11 cellular contexts compared by ENCODE assay signal in genomic region chr14:91866061-91866460, GRCh38. TPM values are rescaled to one million over a fixed set of nuclear protein-coding genes. Genes with fewer than 3 reads are reported as not detected.
DNase-seq lines count a peak whose midpoint lies in the region; ATAC-seq and TF ChIP-seq lines count a peak whose summit lies in the region.
"Had no signal": no experiment of that assay in that cellular context is flagged by ENCODE, and none has a peak within 500 bp of the region (broad histone marks: within the 10 kb centered on the region; RNA-seq: fewer than 3 reads in every experiment).

No MANE protein-coding gene starts in this region.

- intact Hi-C loops in CD8-positive, alpha-beta T cell (cut with DNase I, micrococcal nuclease): loop anchor here in 1 of 2 experiments (2.0 kb wide), 2 partner anchors 31 to 45 kb away; no protein-coding TSS in a partner anchor
- intact Hi-C loops in ascending aorta (cut with DNase I) (no loop called here), natural killer cell (cut with micrococcal nuclease) (loop anchor here (2.0 kb wide), 1 partner anchor 637 kb away; no protein-coding TSS in a partner anchor), cardiac septum (cut with DNase I) (no loop called here)

- no peaks in the 10 kb centered on the region for H3K9me2 ChIP-seq in Loucy (replicated peaks; ENCODE audit: low read depth, low read length)

- peak overlapping the region; percentile 95 for H3K4me3 Mint-ChIP-seq in CD8-positive, alpha-beta T cell
- peak overlapping the region; percentile 100 for H3K4me3 Mint-ChIP-seq in natural killer cell
- H3K4me3 Mint-ChIP-seq: activated B cell treated with CpG ODN at 0.5 μM for 24 hours had no signal

- H3K9ac ChIP-seq in Loucy (ENCODE audit: low read depth, low read length, poor library complexity, severe bottlenecking): peak overlapping the region; percentile 48

- TF ChIP-seq CTCF in CD8-positive, alpha-beta T cell (IDR thresholded peaks at IDR 0.05): no peak
- TF ChIP-seq CTCF in Loucy (conservative IDR thresholded peaks at IDR 0.05; ENCODE audit: low read length): no peak
- TF ChIP-seq CTCF in ascending aorta (IDR thresholded peaks at IDR 0.05): no peak
- TF ChIP-seq CTCF in natural killer cell (IDR thresholded peaks at IDR 0.05): no peak

- peak overlapping the region; percentile 99 for H3K27ac Mint-ChIP-seq in CD8-positive, alpha-beta T cell
- H3K27ac Mint-ChIP-seq in natural killer cell: peak overlapping the region; percentile 88 to 96
- H3K27ac Mint-ChIP-seq: activated B cell treated with CpG ODN at 0.5 μM for 24 hours had no signal

- no peak for ATAC-seq in CD8-positive, alpha-beta T cell
- ATAC-seq in natural killer cell: peak in 1 of 3 donors; percentile 7
- ATAC-seq in GM18907 (IDR thresholded peaks at IDR 0.05; ENCODE audit: unreplicated experiment): no peak

- no peaks in the 10 kb centered on the region for H3K27me3 ChIP-seq in CD8-positive, alpha-beta T cell (ENCODE audit: insufficient read depth, low read length)
- H3K27me3 ChIP-seq in Loucy (ENCODE audit: insufficient read depth, low read length, poor library complexity, severe bottlenecking) (no peaks in the 10 kb centered on the region), ascending aorta (no peaks in the 10 kb centered on the region)

- H3F3A ChIP-seq in Loucy (ENCODE audit: low read depth): peaks cover 14% of the 10 kb centered on the region; the same call in 1 of the 2 replicates

- POLR2A ChIA-PET in CD8-positive, alpha-beta T cell (lab: Charles Lee): interaction anchor here (1.1 to 2.6 kb wide), 7 partner anchors 8 to 45 kb away, joined by 3 to 18 read pairs (median 6); no protein-coding TSS in a partner anchor

- H3K4me1 ChIP-seq in CD8-positive, alpha-beta T cell (ENCODE audit: insufficient read depth, low read length): peaks cover 82% of the 10 kb centered on the region
- H3K4me1 ChIP-seq in Loucy (ENCODE audit: insufficient read depth, low read length, poor library complexity, severe bottlenecking) (peaks cover 75% of the 10 kb centered on the region), ascending aorta (peaks cover 0 to 3% of the 10 kb centered on the region in 2 donors)

- peak in 3 of 7 experiments; percentile 25 to 38 (median 29) for DNase-seq in CD8-positive, alpha-beta T cell
- DNase-seq in ascending aorta (ENCODE audit: low spot score in 2 of 2): no peak
- no peak for DNase-seq in natural killer cell
- DNase-seq in GOT3 (lab: John Stamatoyannopoulos, UW): no peak
- no peak for DNase-seq in cardiac septum (ENCODE audit: low spot score)
- DNase-seq in AG08396 (ENCODE audit: low spot score): no peak
- DNase-seq: activated B cell treated with CpG ODN at 0.5 μM for 24 hours, aorta, RPMI8226 had no signal

- peaks cover 41% of the 10 kb centered on the region for H3K36me3 Mint-ChIP-seq in CD8-positive, alpha-beta T cell
- peaks cover 15% of the 10 kb centered on the region for H3K36me3 Mint-ChIP-seq in natural killer cell

- H4K20me1 ChIP-seq in Loucy (ENCODE audit: insufficient read depth, low read length, poor library complexity, severe bottlenecking): no peaks in the 10 kb centered on the region

- H3K36me3 ChIP-seq in CD8-positive, alpha-beta T cell (ENCODE audit: insufficient read depth, low read length): no peaks in the 10 kb centered on the region
- H3K36me3 ChIP-seq in Loucy (ENCODE audit: insufficient read depth, low read length) (no peaks in the 10 kb centered on the region), ascending aorta (peaks cover 31 to 45% of the 10 kb centered on the region in 2 donors)

- peak overlapping the region; percentile 80 for H3K4me3 ChIP-seq in CD8-positive, alpha-beta T cell (ENCODE audit: low read depth, low read length)
- H3K4me3 ChIP-seq in Loucy (ENCODE audit: low read length, poor library complexity, severe bottlenecking) (peak overlapping the region; percentile 56), ascending aorta (no peak overlapping the region)

- no peaks in the 10 kb centered on the region for H3K79me2 ChIP-seq in Loucy (ENCODE audit: insufficient read depth, low read length)

- H3K9me3 Mint-ChIP-seq in CD8-positive, alpha-beta T cell: no peaks in the 10 kb centered on the region
- H3K9me3 Mint-ChIP-seq in natural killer cell: no peaks in the 10 kb centered on the region
- H3K9me3 Mint-ChIP-seq: activated B cell treated with CpG ODN at 0.5 μM for 24 hours had no signal

- CTCF ChIA-PET in CD8-positive, alpha-beta T cell (lab: Charles Lee): interaction anchor here (1.6 to 2.2 kb wide), 4 partner anchors 14 to 45 kb away, joined by 5 to 10 read pairs (median 6); no protein-coding TSS in a partner anchor

- peak overlapping the region; percentile 76 for H3K4me2 ChIP-seq in Loucy (ENCODE audit: low read depth, low read length, poor library complexity, severe bottlenecking)

- peaks cover 90% of the 10 kb centered on the region for H3K4me1 Mint-ChIP-seq in CD8-positive, alpha-beta T cell (ENCODE audit: low read depth)
- H3K4me1 Mint-ChIP-seq in natural killer cell: peaks cover 81 to 82% of the 10 kb centered on the region in 2 donors

- H2AFZ ChIP-seq in Loucy (ENCODE audit: low read length): peak overlapping the region; percentile 46; the same call in 1 of the 2 replicates

- H3K27ac ChIP-seq in CD8-positive, alpha-beta T cell (ENCODE audit: low read depth, low read length): peak overlapping the region; percentile 86
- peak overlapping the region; percentile 22 to 29 for H3K27ac ChIP-seq in ascending aorta

- H3K27me3 Mint-ChIP-seq in CD8-positive, alpha-beta T cell (ENCODE audit: low read depth): no peaks in the 10 kb centered on the region
- H3K27me3 Mint-ChIP-seq in natural killer cell (ENCODE audit: low read depth in 2 of 2): no peaks in the 10 kb centered on the region

- H3K9me3 ChIP-seq in CD8-positive, alpha-beta T cell (ENCODE audit: low read length): no peaks in the 10 kb centered on the region
- H3K9me3 ChIP-seq in Loucy (ENCODE audit: insufficient read depth, low read depth, low read length): no peaks in the 10 kb centered on the region
- H3K9me3 ChIP-seq in ascending aorta: no peaks in the 10 kb centered on the region

RNA-seq across cellular contexts. Expression of gene TC2N, which starts 1.3 kb away (rescaled TPM):
- 100 to 1,000 TPM; 132 TPM for total RNA-seq in CD8-positive, alpha-beta T cell
- total RNA-seq in ascending aorta: 37.8 TPM
- 100 to 1,000 TPM in 2 of 3 donors, 10 to 100 TPM in 1; 83.1 to 157 (median 126) TPM for total RNA-seq in natural killer cell
- 1.7 TPM for total RNA-seq in cardiac septum

Comparison
In these comparisons a context has a peak if more than half of its experiments do, and no peak if none do; other contexts are left out.
1. H3K4me3 ChIP-seq: peak in CD8-positive, alpha-beta T cell (single experiment) and Loucy (single experiment); none in ascending aorta (0 of 2).
2. RNA of gene TC2N, which starts 1.3 kb away (total RNA-seq): 132 TPM in CD8-positive, alpha-beta T cell, 83.1 to 157 TPM in natural killer cell and 37.8 TPM in ascending aorta (single experiment); 1.7 TPM in cardiac septum (single experiment); every median in the first group is over 10 times any median in the second.